8 cellular contexts compared by ENCODE assay signal in the genomic region with DNA sequence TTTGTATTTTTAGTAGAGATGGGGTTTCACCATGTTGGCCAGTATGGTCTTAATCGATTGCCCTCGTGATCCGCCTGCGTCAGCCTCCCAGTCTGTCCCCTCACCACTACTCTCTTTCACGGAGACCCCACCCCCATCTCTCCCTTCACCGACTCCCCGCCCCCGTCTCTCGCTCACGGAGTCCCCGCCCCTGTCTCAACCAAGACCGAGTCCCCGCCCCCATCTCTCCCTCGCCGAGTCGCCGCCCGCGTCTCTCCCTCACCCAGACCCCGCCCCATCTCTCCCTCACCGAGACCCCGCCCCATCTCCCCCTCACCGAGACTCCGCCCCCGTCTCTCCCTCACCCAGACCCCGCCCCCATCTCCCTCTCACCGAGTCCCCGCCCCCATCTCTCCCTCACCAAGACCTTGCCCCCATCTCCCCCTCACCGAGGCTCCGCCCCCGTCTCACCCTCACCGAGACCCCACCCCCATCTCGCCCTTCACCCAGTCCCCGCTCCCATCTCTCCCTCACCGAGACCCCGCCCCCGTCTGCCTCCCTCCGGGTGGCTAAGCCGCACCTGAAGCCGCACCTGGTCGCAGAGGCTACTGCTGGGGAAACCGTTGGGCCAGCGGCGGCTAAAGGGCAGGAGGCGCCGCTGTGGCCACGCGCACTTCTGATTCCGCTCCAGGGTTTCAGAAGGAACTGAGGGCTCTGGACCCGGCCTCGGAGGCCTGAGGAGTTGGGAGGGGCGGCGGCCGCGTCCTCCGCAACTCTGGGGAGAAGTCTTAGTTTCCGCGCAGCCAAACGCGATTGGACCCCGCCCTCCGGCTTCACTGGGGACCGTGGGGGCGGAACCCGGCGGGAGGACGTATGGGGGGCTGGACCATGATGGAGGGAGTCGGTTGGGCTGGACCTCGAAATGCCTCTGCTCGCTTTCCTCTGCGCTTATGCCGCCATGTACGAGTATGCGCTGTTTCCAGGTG. TPM values are rescaled to one million over a fixed set of nuclear protein-coding genes. Genes with fewer than 3 reads are reported as not detected.
DNase-seq lines count a peak whose midpoint lies in the region; TF ChIP-seq lines count a peak whose summit lies in the region.

No MANE protein-coding gene starts in this region.

- H3K27me3 ChIP-seq in GM23248 (replicated peaks; ENCODE audit: insufficient read depth) (no peaks in the 10 kb centered on the region), Loucy (ENCODE audit: insufficient read depth, low read length, poor library complexity, severe bottlenecking) (no peaks in the 10 kb centered on the region), neuron (ENCODE audit: insufficient read depth, low read length) (no peaks in the 10 kb centered on the region)

- 2 to 3% methylated on average over 39 to 74 of the region's 74 CpGs for WGBS in GM23248 (ENCODE audit: low coverage in 1 of 2, low lambda C conversion rate in 2 of 2, missing lambda C conversion rate in 2 of 2), 2 experiments

- in situ Hi-C loops in GM23248 (cut with MboI) = loop anchor here (10.0 to 25.0 kb wide), 3 partner anchors 161 to 651 kb away; a partner anchor contains a TSS

- H3F3A ChIP-seq in GM23248 (ENCODE audit: insufficient read depth) (peaks cover 4% of the 10 kb centered on the region; the same call in 1 of the 2 replicates), Loucy (ENCODE audit: low read depth) (no peaks in the 10 kb centered on the region)

- peak; percentile 99 for DNase-seq in DMS79 (lab: John Stamatoyannopoulos, UW)
- peak; percentile 99 for DNase-seq in GM23248
- peak; percentile 73 for DNase-seq in SHP77 treated with DMSO at 0.1 percent for 48 hours (lab: John Stamatoyannopoulos, UW)
- peak; percentile 95 for DNase-seq in activated naive CD4-positive, alpha-beta T cell treated with Interleukin-2 at 50 U/mL for 16 hours
- peak; percentile 93 for DNase-seq in foreskin melanocyte
- DNase-seq in stromal cell of bone marrow (ENCODE audit: low read depth) = peak; percentile 86

- H3K4me1 ChIP-seq in GM23248 (ENCODE audit: insufficient read depth) = peaks cover 7% of the 10 kb centered on the region; the same call in 1 of the 2 replicates
- H3K4me1 ChIP-seq in Loucy (ENCODE audit: insufficient read depth, low read length, poor library complexity, severe bottlenecking) = peaks cover 12% of the 10 kb centered on the region
- peaks cover 24% of the 10 kb centered on the region for H3K4me1 ChIP-seq in neuron (ENCODE audit: insufficient read depth, low read length)

- H3K36me3 ChIP-seq in GM23248 (ENCODE audit: low read depth) (no peaks in the 10 kb centered on the region), Loucy (ENCODE audit: insufficient read depth, low read length) (no peaks in the 10 kb centered on the region), neuron (ENCODE audit: insufficient read depth, low read length) (no peaks in the 10 kb centered on the region)

- H3K79me2 ChIP-seq in GM23248 (ENCODE audit: insufficient read depth) (peaks cover 24% of the 10 kb centered on the region), Loucy (ENCODE audit: insufficient read depth, low read length) (peaks cover 7% of the 10 kb centered on the region; the same call in 1 of the 2 replicates)

- H3K9ac ChIP-seq in GM23248 = peak overlapping the region; percentile 93
- H3K9ac ChIP-seq in Loucy (ENCODE audit: low read depth, low read length, poor library complexity, severe bottlenecking) = peak overlapping the region; percentile 76

- peak overlapping the region; percentile 95 for H3K4me2 ChIP-seq in GM23248 (ENCODE audit: unreplicated experiment)
- H3K4me2 ChIP-seq in Loucy (ENCODE audit: low read depth, low read length, poor library complexity, severe bottlenecking) = peak overlapping the region; percentile 96

- H4K20me1 ChIP-seq in GM23248 (ENCODE audit: insufficient read depth) (no peaks in the 10 kb centered on the region), Loucy (ENCODE audit: insufficient read depth, low read length, poor library complexity, severe bottlenecking) (no peaks in the 10 kb centered on the region)

- H3K9me2 ChIP-seq in GM23248 (ENCODE audit: insufficient read depth) = no peaks in the 10 kb centered on the region
- H3K9me2 ChIP-seq in Loucy (replicated peaks; ENCODE audit: low read depth, low read length) = no peaks in the 10 kb centered on the region

- no peaks in the 10 kb centered on the region for H3K9me3 ChIP-seq in GM23248 (ENCODE audit: low read depth)
- H3K9me3 ChIP-seq in Loucy (ENCODE audit: insufficient read depth, low read depth, low read length) = no peaks in the 10 kb centered on the region
- no peaks in the 10 kb centered on the region for H3K9me3 ChIP-seq in neuron (ENCODE audit: low read length)

- no peak for TF ChIP-seq CTCF in Loucy (conservative IDR thresholded peaks at IDR 0.05; ENCODE audit: low read length)

- peak overlapping the region; percentile 91 for H3K27ac ChIP-seq in GM23248

- peak overlapping the region; percentile 99 for H2AFZ ChIP-seq in GM23248
- H2AFZ ChIP-seq in Loucy (ENCODE audit: low read length) = peak overlapping the region; percentile 92
- peak overlapping the region; percentile 100 for H2AFZ ChIP-seq in neuron (ENCODE audit: low read depth, low read length)

- H3K4me3 ChIP-seq in GM23248 (peak overlapping the region; percentile 99), Loucy (ENCODE audit: low read length, poor library complexity, severe bottlenecking) (peak overlapping the region; percentile 85), neuron (ENCODE audit: low read length) (peak overlapping the region; percentile 98)

RNA-seq across cellular contexts. Expression of a gene that starts 17.1 kb away (rescaled TPM):
- total RNA-seq in GM23248 (2014; rRNA removed; shearing (Covaris generic)) = 5.9 and 7.1 TPM in 2 replicates
- polyA plus RNA-seq in GM23248 (2016; fragmentation: Nextera tagmentation; extraction: Ambion mirVana) = 5.2 and 6.1 TPM in 2 replicates

RNA-seq across cellular contexts. Expression of a gene that starts 33.2 kb away (rescaled TPM):
- 21.9 and 29.8 TPM in 2 replicates for total RNA-seq in GM23248 (2014; rRNA removed; shearing (Covaris generic))
- 27.1 and 28.5 TPM in 2 replicates for polyA plus RNA-seq in GM23248 (2016; fragmentation: Nextera tagmentation; extraction: Ambion mirVana)

RNA-seq across cellular contexts. Expression of a gene that starts 42.1 kb away (rescaled TPM):
- 392 and 413 TPM in 2 replicates for total RNA-seq in GM23248 (2014; rRNA removed; shearing (Covaris generic))
- 605 and 606 TPM in 2 replicates for polyA plus RNA-seq in GM23248 (2016; fragmentation: Nextera tagmentation; extraction: Ambion mirVana)

RNA-seq across cellular contexts. Expression of a gene that starts 49.5 kb away (rescaled TPM):
- 95.4 and 102 TPM in 2 replicates for total RNA-seq in GM23248 (2014; rRNA removed; shearing (Covaris generic))
- 124 and 134 TPM in 2 replicates for polyA plus RNA-seq in GM23248 (2016; fragmentation: Nextera tagmentation; extraction: Ambion mirVana)

Comparison
In these comparisons a context has a peak if more than half of its experiments do, and no peak if none do; other contexts are left out.
1. Peak in every context shown above with its lines: DNase-seq, H3K4me3 ChIP-seq and H3K27ac ChIP-seq.